Comparison of ENCODE assay signal across 2 cellular contexts in genomic region chr7:2008936-2009540, GRCh38.
TF ChIP-seq lines count a peak whose summit lies in the region.

No MANE protein-coding gene starts in this region.

TF ChIP-seq in SK-N-SH, 30 proteins besides CTCF, POLR2A, EP300 and RAD21 (continued from another document):
- TF ChIP-seq, protein P1, sequence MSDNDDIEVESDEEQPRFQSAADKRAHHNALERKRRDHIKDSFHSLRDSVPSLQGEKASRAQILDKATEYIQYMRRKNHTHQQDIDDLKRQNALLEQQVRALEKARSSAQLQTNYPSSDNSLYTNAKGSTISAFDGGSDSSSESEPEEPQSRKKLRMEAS (IDR thresholded peaks at IDR 0.05; ENCODE audit: low read depth): no peak
- TF ChIP-seq RCOR1 (IDR thresholded peaks at IDR 0.05; ENCODE audit: low read length) (no peak), FOSL2 (IDR thresholded peaks at IDR 0.05; ENCODE audit: borderline replicate concordance, low read depth) (no peak), NRF1 (IDR thresholded peaks at IDR 0.05; ENCODE audit: low read depth, low read length) (no peak)
TF ChIP-seq in SK-N-SH: peak in this region for 0.

TF ChIP-seq in SK-N-SH treated with all-trans-retinoic acid at 6 μM for 48 hours, 23 proteins besides CTCF, POLR2A, EP300 and RAD21 (continued from another document):
- TF ChIP-seq CSRNP3 (CRISPR knock-in tag; IDR thresholded peaks at IDR 0.05) (no peak), GLIS3 (CRISPR knock-in tag; IDR thresholded peaks at IDR 0.05) (no peak), ZNF565 (CRISPR knock-in tag; conservative IDR thresholded peaks at IDR 0.05; ENCODE audit: low read depth) (no peak), ZNF70 (CRISPR knock-in tag; IDR thresholded peaks at IDR 0.05) (no peak), ZNF8 (CRISPR knock-in tag; IDR thresholded peaks at IDR 0.05) (no peak), TOX (CRISPR knock-in tag; IDR thresholded peaks at IDR 0.05; ENCODE audit: borderline replicate concordance) (no peak)
- TF ChIP-seq, protein P2, sequence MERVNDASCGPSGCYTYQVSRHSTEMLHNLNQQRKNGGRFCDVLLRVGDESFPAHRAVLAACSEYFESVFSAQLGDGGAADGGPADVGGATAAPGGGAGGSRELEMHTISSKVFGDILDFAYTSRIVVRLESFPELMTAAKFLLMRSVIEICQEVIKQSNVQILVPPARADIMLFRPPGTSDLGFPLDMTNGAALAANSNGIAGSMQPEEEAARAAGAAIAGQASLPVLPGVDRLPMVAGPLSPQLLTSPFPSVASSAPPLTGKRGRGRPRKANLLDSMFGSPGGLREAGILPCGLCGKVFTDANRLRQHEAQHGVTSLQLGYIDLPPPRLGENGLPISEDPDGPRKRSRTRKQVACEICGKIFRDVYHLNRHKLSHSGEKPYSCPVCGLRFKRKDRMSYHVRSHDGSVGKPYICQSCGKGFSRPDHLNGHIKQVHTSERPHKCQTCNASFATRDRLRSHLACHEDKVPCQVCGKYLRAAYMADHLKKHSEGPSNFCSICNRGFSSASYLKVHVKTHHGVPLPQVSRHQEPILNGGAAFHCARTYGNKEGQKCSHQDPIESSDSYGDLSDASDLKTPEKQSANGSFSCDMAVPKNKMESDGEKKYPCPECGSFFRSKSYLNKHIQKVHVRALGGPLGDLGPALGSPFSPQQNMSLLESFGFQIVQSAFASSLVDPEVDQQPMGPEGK (CRISPR knock-in tag; IDR thresholded peaks at IDR 0.05; ENCODE audit: borderline replicate concordance): no peak
